Comparison of ENCODE assay signal across 17 cellular contexts in genomic region chr10:64191304-64191703, GRCh38.
DNase-seq lines count a peak whose midpoint lies in the region; ATAC-seq, FAIRE-seq and TF ChIP-seq lines count a peak whose summit lies in the region.
"Had no signal": no experiment of that assay in that cellular context is flagged by ENCODE, and none has a peak within 500 bp of the region (broad histone marks: within the 10 kb centered on the region; RNA-seq: fewer than 3 reads in every experiment).

No MANE protein-coding gene starts in this region.

- no peak overlapping the region for H3K27ac ChIP-seq in GM23338 (ENCODE audit: low read depth)
- H3K27ac ChIP-seq in neural progenitor cell: no peak overlapping the region
- H3K27ac ChIP-seq in right atrium auricular region: no peak overlapping the region

- H3K36me3 ChIP-seq in GM23338 (ENCODE audit: insufficient read depth): no peaks in the 10 kb centered on the region
- H3K36me3 ChIP-seq in neural progenitor cell: no peaks in the 10 kb centered on the region
- no peaks in the 10 kb centered on the region for H3K36me3 ChIP-seq in right atrium auricular region

- H3K4me1 Mint-ChIP-seq in GM23338 (no peaks in the 10 kb centered on the region), neural progenitor cell (peaks cover 16% of the 10 kb centered on the region)
- H3K4me1 Mint-ChIP-seq: CD4-positive, CD25-positive, alpha-beta regulatory T cell; H9 had no signal

- no peaks in the 10 kb centered on the region for H3K27me3 ChIP-seq in GM23338 (ENCODE audit: insufficient read depth)
- no peaks in the 10 kb centered on the region for H3K27me3 ChIP-seq in neural progenitor cell
- H3K27me3 ChIP-seq in right atrium auricular region: no peaks in the 10 kb centered on the region

- ATAC-seq in GM23338: no peak
- ATAC-seq: Panc1, Right ventricle myocardium inferior had no signal

- H2AFZ ChIP-seq in GM23338 (peak overlapping the region; percentile 72; the same call in 1 of the 2 replicates), neural progenitor cell (replicated peaks) (peak overlapping the region; percentile 43)

- no peaks in the 10 kb centered on the region for H3K36me3 Mint-ChIP-seq in GM23338 (ENCODE audit: low read depth)
- H3K36me3 Mint-ChIP-seq in neural progenitor cell: no peaks in the 10 kb centered on the region
- H3K36me3 Mint-ChIP-seq: CD4-positive, CD25-positive, alpha-beta regulatory T cell had no signal

- H3F3A ChIP-seq in GM23338 (replicated peaks; ENCODE audit: low read depth) (no peaks in the 10 kb centered on the region), neural progenitor cell (ENCODE audit: low read depth) (no peaks in the 10 kb centered on the region)

- H3K4me2 ChIP-seq in GM23338 (no peak overlapping the region), neural progenitor cell (no peak overlapping the region)

- no peak overlapping the region for H3K4me3 Mint-ChIP-seq in GM23338
- H3K4me3 Mint-ChIP-seq in neural progenitor cell: no peak overlapping the region
- H3K4me3 Mint-ChIP-seq: CD4-positive, CD25-positive, alpha-beta regulatory T cell; H9 had no signal

- no peak overlapping the region for H3K9ac ChIP-seq in neural progenitor cell

- no peak for FAIRE-seq in GM19239 (lab: Jason Lieb, UNC)

- H3K27ac Mint-ChIP-seq in GM23338: no peak overlapping the region
- no peak overlapping the region for H3K27ac Mint-ChIP-seq in neural progenitor cell
- H3K27ac Mint-ChIP-seq: CD4-positive, CD25-positive, alpha-beta regulatory T cell; H9 had no signal

- TF ChIP-seq CTCF in GM23338 (conservative IDR thresholded peaks at IDR 0.05; ENCODE audit: low read depth in 2 of 2) (no peak), neural progenitor cell (IDR thresholded peaks at IDR 0.05) (no peak), right atrium auricular region (IDR thresholded peaks at IDR 0.05) (no peak), GM10248 (IDR thresholded peaks at IDR 0.05; ENCODE audit: control extremely low read depth, extremely low read depth, low read depth, missing control alignments) (no peak)

- H3K79me2 ChIP-seq in GM23338 (replicated peaks; ENCODE audit: insufficient read depth) (no peaks in the 10 kb centered on the region), neural progenitor cell (ENCODE audit: low read depth) (no peaks in the 10 kb centered on the region)

- no peak for DNase-seq in GM23338 (ENCODE audit: low spot score)
- peak; percentile 12 for DNase-seq in NCI-H2227 (lab: John Stamatoyannopoulos, UW; ENCODE audit: unreplicated experiment)
- DNase-seq in SK-N-DZ (ENCODE audit: low spot score): peak; percentile 55
- no peak for DNase-seq in neural progenitor cell (ENCODE audit: low spot score)
- DNase-seq in foreskin melanocyte: no peak
- DNase-seq in right atrium auricular region (ENCODE audit: low spot score): no peak
- DNase-seq in GM10248 (ENCODE audit: extremely low spot score): no peak
- DNase-seq in GM19239 (ENCODE audit: insufficient read length, low spot score): no peak
- DNase-seq: ACHN; AML-193; CD4-positive, CD25-positive, alpha-beta regulatory T cell; DMS79; H9; NCI-H774; T-helper 2 cell had no signal

- H3K9me3 ChIP-seq in neural progenitor cell (ENCODE audit: low read depth): no peaks in the 10 kb centered on the region
- H3K9me3 ChIP-seq in right atrium auricular region: no peaks in the 10 kb centered on the region

- CTCF ChIA-PET in GM10248 (lab: Yijun Ruan, JAX): interaction anchor here (1.0 kb wide), 1 partner anchor 11 kb away, joined by 3 read pairs; no protein-coding TSS in a partner anchor

- H4K20me1 ChIP-seq in GM23338 (replicated peaks; ENCODE audit: insufficient read depth): no peaks in the 10 kb centered on the region
- no peaks in the 10 kb centered on the region for H4K20me1 ChIP-seq in neural progenitor cell (ENCODE audit: low read depth)

- no peaks in the 10 kb centered on the region for H3K9me2 ChIP-seq in GM23338 (ENCODE audit: insufficient read depth)

- H3K4me3 ChIP-seq in GM23338 (no peak overlapping the region), neural progenitor cell (no peak overlapping the region), right atrium auricular region (no peak overlapping the region)

- POLR2A ChIA-PET in GM10248 (lab: Yijun Ruan, JAX): no interaction called here

- H3K9me3 Mint-ChIP-seq in GM23338: peaks cover 7% of the 10 kb centered on the region
- H3K9me3 Mint-ChIP-seq in neural progenitor cell: peaks cover 2% of the 10 kb centered on the region
- H3K9me3 Mint-ChIP-seq: H9 had no signal

- H3K4me1 ChIP-seq in GM23338 (ENCODE audit: insufficient read depth) (no peaks in the 10 kb centered on the region), neural progenitor cell (no peaks in the 10 kb centered on the region), right atrium auricular region (no peaks in the 10 kb centered on the region)

- H3K27me3 Mint-ChIP-seq in GM23338 (ENCODE audit: insufficient read depth, low read depth, poor library complexity) (no peaks in the 10 kb centered on the region), neural progenitor cell (ENCODE audit: insufficient read depth, low read depth) (peaks cover 5% of the 10 kb centered on the region)
- H3K27me3 Mint-ChIP-seq: CD4-positive, CD25-positive, alpha-beta regulatory T cell had no signal

TF ChIP-seq in GM23338, 12 proteins besides CTCF, POLR2A, EP300 and RAD21 (continues in another document):
- TF ChIP-seq EZH2 (IDR thresholded peaks at IDR 0.05; ENCODE audit: low read depth, unreplicated experiment) (no peak), ZNF331 (CRISPR knock-in tag; IDR thresholded peaks at IDR 0.05; ENCODE audit: low read depth) (no peak)
- TF ChIP-seq, protein P1, sequence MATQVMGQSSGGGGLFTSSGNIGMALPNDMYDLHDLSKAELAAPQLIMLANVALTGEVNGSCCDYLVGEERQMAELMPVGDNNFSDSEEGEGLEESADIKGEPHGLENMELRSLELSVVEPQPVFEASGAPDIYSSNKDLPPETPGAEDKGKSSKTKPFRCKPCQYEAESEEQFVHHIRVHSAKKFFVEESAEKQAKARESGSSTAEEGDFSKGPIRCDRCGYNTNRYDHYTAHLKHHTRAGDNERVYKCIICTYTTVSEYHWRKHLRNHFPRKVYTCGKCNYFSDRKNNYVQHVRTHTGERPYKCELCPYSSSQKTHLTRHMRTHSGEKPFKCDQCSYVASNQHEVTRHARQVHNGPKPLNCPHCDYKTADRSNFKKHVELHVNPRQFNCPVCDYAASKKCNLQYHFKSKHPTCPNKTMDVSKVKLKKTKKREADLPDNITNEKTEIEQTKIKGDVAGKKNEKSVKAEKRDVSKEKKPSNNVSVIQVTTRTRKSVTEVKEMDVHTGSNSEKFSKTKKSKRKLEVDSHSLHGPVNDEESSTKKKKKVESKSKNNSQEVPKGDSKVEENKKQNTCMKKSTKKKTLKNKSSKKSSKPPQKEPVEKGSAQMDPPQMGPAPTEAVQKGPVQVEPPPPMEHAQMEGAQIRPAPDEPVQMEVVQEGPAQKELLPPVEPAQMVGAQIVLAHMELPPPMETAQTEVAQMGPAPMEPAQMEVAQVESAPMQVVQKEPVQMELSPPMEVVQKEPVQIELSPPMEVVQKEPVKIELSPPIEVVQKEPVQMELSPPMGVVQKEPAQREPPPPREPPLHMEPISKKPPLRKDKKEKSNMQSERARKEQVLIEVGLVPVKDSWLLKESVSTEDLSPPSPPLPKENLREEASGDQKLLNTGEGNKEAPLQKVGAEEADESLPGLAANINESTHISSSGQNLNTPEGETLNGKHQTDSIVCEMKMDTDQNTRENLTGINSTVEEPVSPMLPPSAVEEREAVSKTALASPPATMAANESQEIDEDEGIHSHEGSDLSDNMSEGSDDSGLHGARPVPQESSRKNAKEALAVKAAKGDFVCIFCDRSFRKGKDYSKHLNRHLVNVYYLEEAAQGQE (IDR thresholded peaks at IDR 0.05; ENCODE audit: unreplicated experiment): no peak

Comparison
In these comparisons a context has a peak if more than half of its experiments do, and no peak if none do; other contexts are left out.
1. DNase-seq: peak in NCI-H2227 (single experiment) and SK-N-DZ (single experiment); none in GM23338 (single experiment), neural progenitor cell (single experiment), foreskin melanocyte (single experiment), right atrium auricular region (single experiment), GM10248 (single experiment) and GM19239 (single experiment).